In the genomic region with DNA sequence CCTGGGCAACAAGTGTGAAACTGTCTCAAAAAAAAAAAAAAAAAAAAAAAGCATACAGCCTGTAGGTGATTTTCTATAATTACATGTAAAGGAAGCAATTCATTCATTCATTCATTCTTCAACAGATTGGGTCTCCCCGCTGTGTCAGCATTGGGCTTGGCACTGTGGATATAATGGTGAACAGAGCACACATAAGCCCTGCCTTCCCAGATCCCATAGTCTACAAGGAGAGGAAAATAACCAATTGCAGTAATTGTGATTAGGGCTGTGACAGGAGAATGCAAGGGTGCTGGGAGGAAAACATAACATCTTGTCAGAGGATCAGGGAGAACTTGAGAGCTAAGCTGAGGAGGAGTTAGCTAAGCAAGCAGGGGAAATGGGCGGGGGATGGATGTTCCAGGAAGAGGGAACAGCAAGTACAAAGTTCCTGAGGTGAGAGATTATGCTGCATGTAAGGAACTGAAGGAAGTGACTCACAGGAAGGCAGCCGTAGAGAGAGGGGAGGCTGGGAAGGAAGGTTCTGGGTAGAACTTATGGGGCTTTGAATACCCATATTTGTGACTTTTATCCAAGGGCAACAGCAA, we compare ENCODE assay signal across 1 cellular context.
TF ChIP-seq lines count a peak whose summit lies in the region.

No MANE protein-coding gene starts in this region.

TF ChIP-seq in GM23338, 12 proteins besides CTCF, POLR2A, EP300 and RAD21 (continued from another document):
- TF ChIP-seq, protein P1, sequence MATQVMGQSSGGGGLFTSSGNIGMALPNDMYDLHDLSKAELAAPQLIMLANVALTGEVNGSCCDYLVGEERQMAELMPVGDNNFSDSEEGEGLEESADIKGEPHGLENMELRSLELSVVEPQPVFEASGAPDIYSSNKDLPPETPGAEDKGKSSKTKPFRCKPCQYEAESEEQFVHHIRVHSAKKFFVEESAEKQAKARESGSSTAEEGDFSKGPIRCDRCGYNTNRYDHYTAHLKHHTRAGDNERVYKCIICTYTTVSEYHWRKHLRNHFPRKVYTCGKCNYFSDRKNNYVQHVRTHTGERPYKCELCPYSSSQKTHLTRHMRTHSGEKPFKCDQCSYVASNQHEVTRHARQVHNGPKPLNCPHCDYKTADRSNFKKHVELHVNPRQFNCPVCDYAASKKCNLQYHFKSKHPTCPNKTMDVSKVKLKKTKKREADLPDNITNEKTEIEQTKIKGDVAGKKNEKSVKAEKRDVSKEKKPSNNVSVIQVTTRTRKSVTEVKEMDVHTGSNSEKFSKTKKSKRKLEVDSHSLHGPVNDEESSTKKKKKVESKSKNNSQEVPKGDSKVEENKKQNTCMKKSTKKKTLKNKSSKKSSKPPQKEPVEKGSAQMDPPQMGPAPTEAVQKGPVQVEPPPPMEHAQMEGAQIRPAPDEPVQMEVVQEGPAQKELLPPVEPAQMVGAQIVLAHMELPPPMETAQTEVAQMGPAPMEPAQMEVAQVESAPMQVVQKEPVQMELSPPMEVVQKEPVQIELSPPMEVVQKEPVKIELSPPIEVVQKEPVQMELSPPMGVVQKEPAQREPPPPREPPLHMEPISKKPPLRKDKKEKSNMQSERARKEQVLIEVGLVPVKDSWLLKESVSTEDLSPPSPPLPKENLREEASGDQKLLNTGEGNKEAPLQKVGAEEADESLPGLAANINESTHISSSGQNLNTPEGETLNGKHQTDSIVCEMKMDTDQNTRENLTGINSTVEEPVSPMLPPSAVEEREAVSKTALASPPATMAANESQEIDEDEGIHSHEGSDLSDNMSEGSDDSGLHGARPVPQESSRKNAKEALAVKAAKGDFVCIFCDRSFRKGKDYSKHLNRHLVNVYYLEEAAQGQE (IDR thresholded peaks at IDR 0.05; ENCODE audit: unreplicated experiment): no peak
- TF ChIP-seq NANOG (IDR thresholded peaks at IDR 0.05; ENCODE audit: borderline replicate concordance): no peak
- no peak for TF ChIP-seq ZNF331 (CRISPR knock-in tag; IDR thresholded peaks at IDR 0.05; ENCODE audit: low read depth)
- TF ChIP-seq EZH2phosphoT487 (IDR thresholded peaks at IDR 0.05; ENCODE audit: unreplicated experiment): no peak
